20 cellular contexts compared by ENCODE assay signal in the genomic region with DNA sequence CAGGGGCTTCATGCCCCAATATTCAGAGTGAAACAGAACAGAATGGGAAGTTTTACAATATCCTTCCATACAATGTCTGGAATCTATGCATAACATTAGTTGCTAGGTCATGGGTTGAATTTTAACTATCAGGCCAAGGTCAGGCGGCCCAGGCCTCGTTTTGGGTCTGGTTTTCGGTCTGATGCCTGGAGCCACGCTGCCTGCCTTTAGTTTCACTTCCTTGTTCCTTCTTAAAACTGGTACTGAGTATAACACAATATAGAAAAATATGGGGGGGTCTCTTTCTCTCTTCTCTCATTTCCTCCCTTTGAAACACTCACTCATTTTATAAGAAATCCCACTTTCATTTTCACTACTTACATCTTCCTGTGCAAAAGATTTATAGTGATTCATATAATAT.
DNase-seq lines count a peak whose midpoint lies in the region; ATAC-seq and TF ChIP-seq lines count a peak whose summit lies in the region.
"Had no signal": no experiment of that assay in that cellular context is flagged by ENCODE, and none has a peak within 500 bp of the region (broad histone marks: within the 10 kb centered on the region; RNA-seq: fewer than 3 reads in every experiment).

No MANE protein-coding gene starts in this region.

- no peaks in the 10 kb centered on the region for H3K27me3 ChIP-seq in OCI-LY3 (ENCODE audit: low read depth, low read length)
- H3K27me3 ChIP-seq: esophagus muscularis mucosa, upper lobe of right lung had no signal

- H2AFZ ChIP-seq in OCI-LY3 (ENCODE audit: low read depth, low read length): peak overlapping the region; percentile 33; the same call in 1 of the 2 replicates
- H2AFZ ChIP-seq: GM23338 had no signal

- peaks cover 22% of the 10 kb centered on the region for H3K4me1 ChIP-seq in OCI-LY3 (ENCODE audit: low read length)
- H3K4me1 ChIP-seq: esophagus muscularis mucosa, upper lobe of right lung had no signal

- peak overlapping the region; percentile 80 for H3K27ac ChIP-seq in OCI-LY3 (ENCODE audit: low read length)
- H3K27ac ChIP-seq: esophagus muscularis mucosa, upper lobe of right lung had no signal

- ATAC-seq in GM18498 (IDR thresholded peaks at IDR 0.05; ENCODE audit: unreplicated experiment) (peak; percentile 99), GM21515 (IDR thresholded peaks at IDR 0.05; ENCODE audit: unreplicated experiment) (peak; percentile 97), HG03139 (IDR thresholded peaks at IDR 0.05; ENCODE audit: unreplicated experiment) (peak; percentile 100), GM21786 (IDR thresholded peaks at IDR 0.05; ENCODE audit: unreplicated experiment) (no peak), HG02970 (IDR thresholded peaks at IDR 0.05; ENCODE audit: low FRiP score, unreplicated experiment) (no peak)
- ATAC-seq: GM23338, upper lobe of right lung had no signal

- H3K9ac ChIP-seq in OCI-LY3 (ENCODE audit: low read length): peak overlapping the region; percentile 48

- H3K36me3 ChIP-seq in OCI-LY3 (replicated peaks; ENCODE audit: low read depth, low read length): no peaks in the 10 kb centered on the region
- H3K36me3 ChIP-seq: esophagus muscularis mucosa, upper lobe of right lung had no signal

- peak overlapping the region; percentile 36; the same call in 1 of the 2 replicates for H3K4me3 ChIP-seq in OCI-LY3 (ENCODE audit: low read length)
- H3K4me3 ChIP-seq: esophagus muscularis mucosa, GM23338, upper lobe of right lung had no signal

- no peaks in the 10 kb centered on the region for H3K9me3 ChIP-seq in OCI-LY3 (ENCODE audit: insufficient read depth, low read length)
- H3K9me3 ChIP-seq: esophagus muscularis mucosa, upper lobe of right lung had no signal

- H3K4me2 ChIP-seq in OCI-LY3 (ENCODE audit: low read length): peak overlapping the region; percentile 69
- H3K4me2 ChIP-seq: GM23338 had no signal

- no peaks in the 10 kb centered on the region for H4K20me1 ChIP-seq in OCI-LY3 (ENCODE audit: insufficient read depth, low read length)

- TF ChIP-seq CTCF in OCI-LY3 (IDR thresholded peaks at IDR 0.05; ENCODE audit: low read depth, low read length): no peak

- DNase-seq in mucosa of gallbladder (ENCODE audit: low spot score): no peak
- no peak for DNase-seq in activated CD8-positive, alpha-beta memory T cell treated with anti-CD3 and anti-CD28 coated beads, Interleukin-2, amount 50 U/mL, for 48 hours
- DNase-seq: activated CD4-positive, alpha-beta T cell treated with anti-CD3 and anti-CD28 coated beads for 1 hour; activated CD8-positive, alpha-beta memory T cell treated with anti-CD3 and anti-CD28 coated beads, Interleukin-2, amount 50 U/mL, for 4 hours; activated naive CD4-positive, alpha-beta T cell treated with anti-CD3 and anti-CD28 coated beads, Interleukin-2, amount 50 U/mL, for 16 hours; dermis blood vessel endothelial cell; mesendoderm; NCI-H2029; NCI-H748 treated with DMSO at 0.1 percent for 48 hours; stimulated activated naive CD4-positive, alpha-beta T cell; T-helper 2 cell; upper lobe of right lung had no signal

- no peaks in the 10 kb centered on the region for H3K79me2 ChIP-seq in OCI-LY3 (ENCODE audit: low read length)

Comparison
In these comparisons a context has a peak if more than half of its experiments do, and no peak if none do; other contexts are left out.
1. ATAC-seq: peak in GM18498 (single experiment), GM21515 (single experiment) and HG03139 (single experiment); none in GM21786 (single experiment) and HG02970 (single experiment).